In the genomic region with DNA sequence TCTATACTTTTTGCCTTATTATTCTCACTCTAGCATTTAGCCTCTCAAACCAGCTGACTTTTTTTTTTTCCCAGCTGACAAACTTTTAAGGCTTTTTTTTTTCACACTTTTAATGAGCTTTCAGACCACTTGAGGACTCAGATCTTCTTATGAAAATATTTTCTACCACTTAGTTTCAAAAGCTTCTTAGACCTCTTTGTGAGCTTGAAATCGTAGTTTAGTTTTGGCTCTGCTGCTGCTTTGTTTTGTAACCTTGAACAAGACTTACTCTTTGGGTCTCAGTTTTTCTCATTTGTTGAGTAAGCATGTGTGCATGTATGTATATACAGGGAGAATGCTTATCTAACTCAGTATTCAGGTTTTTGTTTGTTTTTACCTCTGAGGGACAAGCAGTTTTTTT, we compare ENCODE assay signal across 8 cellular contexts. TPM values are rescaled to one million over a fixed set of nuclear protein-coding genes. Genes with fewer than 3 reads are reported as not detected.
DNase-seq lines count a peak whose midpoint lies in the region; ATAC-seq and TF ChIP-seq lines count a peak whose summit lies in the region.

No MANE protein-coding gene starts in this region.

- H3K27ac ChIP-seq in SK-N-SH (ENCODE audit: low read depth in 2 of 2, low read length in 1 of 2) (no peak overlapping the region), stomach smooth muscle (ENCODE audit: low read length) (no peak overlapping the region)

- ATAC-seq in SK-N-SH treated with all-trans-retinoic acid at 6 μM for 48 hours: no peak

- no peak for TF ChIP-seq EP300 in SK-N-SH (IDR thresholded peaks at IDR 0.05; ENCODE audit: borderline replicate concordance in 1 of 2, low read depth in 1 of 2, low read length in 1 of 2)

- H3K9ac ChIP-seq in SK-N-SH (peak overlapping the region; percentile 50; the same call in 1 of the 2 replicates), adipocyte (ENCODE audit: low read length) (peak overlapping the region; percentile 98), stomach smooth muscle (ENCODE audit: low read length in 2 of 2) (peak overlapping the region; percentile 7 to 52)

- H3K9me3 ChIP-seq in SK-N-SH (no peaks in the 10 kb centered on the region), adipocyte (ENCODE audit: control insufficient read depth, low read length) (no peaks in the 10 kb centered on the region), stomach smooth muscle (ENCODE audit: control insufficient read depth in 2 of 2, low read length in 2 of 2) (no peaks in the 10 kb centered on the region)

- H3K36me3 ChIP-seq in SK-N-SH (replicated peaks in 1 of 2; ENCODE audit: control insufficient read depth in 1 of 2, insufficient read depth in 2 of 2, low read length in 1 of 2) (peaks cover 0 to 11% of the 10 kb centered on the region in 2 experiments), adipocyte (ENCODE audit: control insufficient read depth, insufficient read depth, low read length, severe bottlenecking) (no peaks in the 10 kb centered on the region), stomach smooth muscle (ENCODE audit: control insufficient read depth in 2 of 2, insufficient read depth in 2 of 2, low read length in 2 of 2) (no peaks in the 10 kb centered on the region)

- TF ChIP-seq CTCF in SK-N-SH (IDR thresholded peaks at IDR 0.05): no peak

- H3K4me1 ChIP-seq in SK-N-SH (ENCODE audit: control insufficient read depth in 1 of 2, insufficient read depth in 2 of 2, low read depth in 1 of 2, low read length in 1 of 2): peaks cover 7 to 8% of the 10 kb centered on the region in 2 experiments; a peak in 2 of 4 replicates
- H3K4me1 ChIP-seq in adipocyte (ENCODE audit: control insufficient read depth, insufficient read depth, low read length): peaks cover 54% of the 10 kb centered on the region
- H3K4me1 ChIP-seq in stomach smooth muscle (ENCODE audit: control insufficient read depth, insufficient read depth, low read length): no peaks in the 10 kb centered on the region

- H3K27me3 ChIP-seq in SK-N-SH (ENCODE audit: insufficient read depth): no peaks in the 10 kb centered on the region
- no peaks in the 10 kb centered on the region for H3K27me3 ChIP-seq in adipocyte (replicated peaks; ENCODE audit: control insufficient read depth, insufficient read depth, low read length)
- H3K27me3 ChIP-seq in stomach smooth muscle (ENCODE audit: control insufficient read depth in 1 of 2, insufficient read depth in 2 of 2, low read length in 2 of 2): no peaks in the 10 kb centered on the region

- H3K79me2 ChIP-seq in SK-N-SH (ENCODE audit: insufficient read depth): peaks cover 84% of the 10 kb centered on the region

- H3K4me2 ChIP-seq in SK-N-SH: peak overlapping the region; percentile 80

- H2AFZ ChIP-seq in SK-N-SH (ENCODE audit: low read depth): no peak overlapping the region; the same call in 1 of the 2 replicates

- no peak for TF ChIP-seq RAD21 in SK-N-SH (IDR thresholded peaks at IDR 0.05; ENCODE audit: low read length)

- CTCF ChIA-PET in SK-N-SH (lab: Yijun Ruan, JAX): interaction anchor here (0.6 to 1.3 kb wide), 4 partner anchors 15 to 102 kb away, joined by 3 to 4 read pairs (median 3); no protein-coding TSS in a partner anchor

- POLR2A ChIA-PET in SK-N-SH (lab: Yijun Ruan, JAX): no interaction called here

- 76% methylated on average over 1 of the region's 1 CpG for WGBS in SK-N-SH (ENCODE audit: low lambda C conversion rate)

- H3F3A ChIP-seq in SK-N-SH (replicated peaks; ENCODE audit: insufficient read depth): peaks cover 5% of the 10 kb centered on the region

- peaks cover 8% of the 10 kb centered on the region; the same call in 1 of the 2 replicates for H4K20me1 ChIP-seq in SK-N-SH (ENCODE audit: insufficient read depth)

- H3K4me3 ChIP-seq in SK-N-SH (ENCODE audit: low read depth in 2 of 2, low read length in 1 of 2) (peak overlapping the region; percentile 29 to 45; a peak in 3 of 4 replicates), adipocyte (ENCODE audit: low read length) (peak overlapping the region; percentile 96), stomach smooth muscle (ENCODE audit: low read length in 2 of 2) (peak overlapping the region; percentile 36 to 49)

- DNase-seq in SK-N-SH (no peak), adipocyte (ENCODE audit: low read depth) (peak; percentile 52), iris pigment epithelial cell (ENCODE audit: low read depth) (peak; percentile 44), anterior cingulate cortex (lab: John Stamatoyannopoulos, UW) (no peak), GF-D8 (lab: John Stamatoyannopoulos, UW) (no peak)
- no peak for DNase-seq in activated effector memory CD4-positive, alpha-beta T cell treated with Interleukin-2 at 50 U/mL for 16 hours

- H3K9me2 ChIP-seq in SK-N-SH: no peaks in the 10 kb centered on the region

TF ChIP-seq in SK-N-SH, 30 proteins besides CTCF, POLR2A, EP300 and RAD21:
- TF ChIP-seq TCF12 (IDR thresholded peaks at IDR 0.05) (no peak), YY1 (IDR thresholded peaks at IDR 0.05; ENCODE audit: low read depth) (no peak), PBX3 (IDR thresholded peaks at IDR 0.05) (no peak), MEF2A (IDR thresholded peaks at IDR 0.05; ENCODE audit: borderline replicate concordance, low read depth) (no peak), NRF1 (IDR thresholded peaks at IDR 0.05; ENCODE audit: low read depth, low read length) (no peak), FOSL2 (IDR thresholded peaks at IDR 0.05; ENCODE audit: borderline replicate concordance, low read depth) (no peak)
- TF ChIP-seq, protein P1, sequence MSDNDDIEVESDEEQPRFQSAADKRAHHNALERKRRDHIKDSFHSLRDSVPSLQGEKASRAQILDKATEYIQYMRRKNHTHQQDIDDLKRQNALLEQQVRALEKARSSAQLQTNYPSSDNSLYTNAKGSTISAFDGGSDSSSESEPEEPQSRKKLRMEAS (IDR thresholded peaks at IDR 0.05; ENCODE audit: low read depth): no peak

TF ChIP-seq in SK-N-SH treated with all-trans-retinoic acid at 6 μM for 48 hours, 23 proteins besides CTCF, POLR2A, EP300 and RAD21:
- TF ChIP-seq ZFP3 (CRISPR knock-in tag; IDR thresholded peaks at IDR 0.05) (no peak), ZNF8 (CRISPR knock-in tag; IDR thresholded peaks at IDR 0.05) (no peak), RARB (CRISPR knock-in tag; IDR thresholded peaks at IDR 0.05) (no peak), SNAI2 (CRISPR knock-in tag; IDR thresholded peaks at IDR 0.05) (no peak), ESRRG (CRISPR knock-in tag; IDR thresholded peaks at IDR 0.05) (no peak), OSR1 (CRISPR knock-in tag; IDR thresholded peaks at IDR 0.05) (no peak), GLIS3 (CRISPR knock-in tag; IDR thresholded peaks at IDR 0.05) (no peak), ZFP30 (CRISPR knock-in tag; IDR thresholded peaks at IDR 0.05) (no peak), ISL1 (CRISPR knock-in tag; IDR thresholded peaks at IDR 0.05) (no peak), CSDC2 (CRISPR knock-in tag; IDR thresholded peaks at IDR 0.05) (no peak), ZC3H10 (CRISPR knock-in tag; IDR thresholded peaks at IDR 0.05) (no peak), ARNTL (CRISPR knock-in tag; IDR thresholded peaks at IDR 0.05; ENCODE audit: borderline replicate concordance, low read depth) (no peak), TSHZ2 (CRISPR knock-in tag; IDR thresholded peaks at IDR 0.05) (no peak)

RNA-seq across cellular contexts. Expression of gene NBEAL1, which starts 3.5 kb away (rescaled TPM):
- 3.3 and 6.2 TPM in 2 replicates for polyA plus RNA-seq in SK-N-SH (2012; rRNA removed)
- 5.0 and 7.0 TPM in 2 replicates for polyA plus RNA-seq in SK-N-SH (2012; cell fraction: cytosol; rRNA removed)
- 3.2 and 4.5 TPM in 2 replicates for polyA plus RNA-seq in SK-N-SH (2012; cell fraction: nucleus; rRNA removed)

Comparison
In these comparisons a context has a peak if more than half of its experiments do, and no peak if none do; other contexts are left out.
1. DNase-seq: peak in adipocyte (single experiment) and iris pigment epithelial cell (single experiment); none in SK-N-SH (single experiment), anterior cingulate cortex (0 of 58), activated effector memory CD4-positive, alpha-beta T cell treated with Interleukin-2 at 50 U/mL for 16 hours (single experiment) and GF-D8 (single experiment).
2. H3K4me3 ChIP-seq: peak in every context shown above with its lines; median percentile 96 in adipocyte; 42 in stomach smooth muscle; 37 in SK-N-SH.
3. H3K9ac ChIP-seq: peak in every context shown above with its lines; median percentile 98 in adipocyte; 50 in SK-N-SH; 30 in stomach smooth muscle.